In genomic region chr14:51368721-51369163, GRCh38 we compare ENCODE assay signal across 12 cellular contexts.
DNase-seq lines count a peak whose midpoint lies in the region; ATAC-seq and TF ChIP-seq lines count a peak whose summit lies in the region.
"Had no signal": no experiment of that assay in that cellular context is flagged by ENCODE, and none has a peak within 500 bp of the region (broad histone marks: within the 10 kb centered on the region; RNA-seq: fewer than 3 reads in every experiment).

No MANE protein-coding gene starts in this region.

- DNase-seq in GM03348 (ENCODE audit: low spot score) (peak; percentile 88), astrocyte of the hippocampus (ENCODE audit: low read depth, low spot score) (peak; percentile 56), heart right ventricle (peak in 1 of 2 donors; percentile 56)
- DNase-seq: activated T-cell treated with anti-CD3 and anti-CD28 coated beads, Interleukin-2, amount 50 U/mL, for 48 hours; immature natural killer cell; occipital lobe had no signal

- ATAC-seq in heart right ventricle (peak in 7 of 8 donors; percentile 67 to 88 (median 83)), GM21515 (IDR thresholded peaks at IDR 0.05; ENCODE audit: unreplicated experiment) (no peak), HG03135 (IDR thresholded peaks at IDR 0.05; ENCODE audit: unreplicated experiment) (no peak), HG03039 (IDR thresholded peaks at IDR 0.05; ENCODE audit: unreplicated experiment) (no peak)
- ATAC-seq in stimulated activated memory B cell treated with anti-CD40 and anti-IgM and Interleukin-4, amounts not matched to agents 10 μg/mL and 1 μg/mL and 100 μg/mL, for 72 hours = no peak

- no peaks in the 10 kb centered on the region for H3K4me1 Mint-ChIP-seq in stimulated activated memory B cell treated with anti-CD40 and anti-IgM and Interleukin-4, amounts not matched to agents 10 μg/mL and 1 μg/mL and 100 μg/mL, for 72 hours
- H3K4me1 Mint-ChIP-seq: immature natural killer cell had no signal

- no peaks in the 10 kb centered on the region for H3K4me1 ChIP-seq in heart right ventricle
- H3K4me1 ChIP-seq: uterus had no signal

- H3K9me3 Mint-ChIP-seq in stimulated activated memory B cell treated with anti-CD40 and anti-IgM and Interleukin-4, amounts not matched to agents 10 μg/mL and 1 μg/mL and 100 μg/mL, for 72 hours = peaks cover 4% of the 10 kb centered on the region
- H3K9me3 Mint-ChIP-seq: immature natural killer cell had no signal

- no peaks in the 10 kb centered on the region for H3K36me3 ChIP-seq in heart right ventricle
- H3K36me3 ChIP-seq: uterus had no signal

- H3K27me3 Mint-ChIP-seq in stimulated activated memory B cell treated with anti-CD40 and anti-IgM and Interleukin-4, amounts not matched to agents 10 μg/mL and 1 μg/mL and 100 μg/mL, for 72 hours = peaks cover 8% of the 10 kb centered on the region

- no peaks in the 10 kb centered on the region for H3K27me3 ChIP-seq in heart right ventricle
- H3K27me3 ChIP-seq: uterus had no signal

- no peak overlapping the region for H3K4me3 Mint-ChIP-seq in stimulated activated memory B cell treated with anti-CD40 and anti-IgM and Interleukin-4, amounts not matched to agents 10 μg/mL and 1 μg/mL and 100 μg/mL, for 72 hours
- H3K4me3 Mint-ChIP-seq: immature natural killer cell had no signal

- no peaks in the 10 kb centered on the region for H3K9me3 ChIP-seq in heart right ventricle
- H3K9me3 ChIP-seq: uterus had no signal

- no peaks in the 10 kb centered on the region for H3K36me3 Mint-ChIP-seq in stimulated activated memory B cell treated with anti-CD40 and anti-IgM and Interleukin-4, amounts not matched to agents 10 μg/mL and 1 μg/mL and 100 μg/mL, for 72 hours
- H3K36me3 Mint-ChIP-seq: immature natural killer cell had no signal

- H3K27ac Mint-ChIP-seq in stimulated activated memory B cell treated with anti-CD40 and anti-IgM and Interleukin-4, amounts not matched to agents 10 μg/mL and 1 μg/mL and 100 μg/mL, for 72 hours = no peak overlapping the region
- H3K27ac Mint-ChIP-seq: immature natural killer cell had no signal

- no peak overlapping the region for H3K4me3 ChIP-seq in heart right ventricle
- no peak overlapping the region for H3K4me3 ChIP-seq in skin epidermis
- H3K4me3 ChIP-seq: uterus had no signal

- TF ChIP-seq CTCF in heart right ventricle (IDR thresholded peaks at IDR 0.05) = no peak

- intact Hi-C loops in heart right ventricle (cut with DNase I) = no loop called here

- WGBS in heart right ventricle, 2 donors = 59 to 60% methylated on average over 6 of the region's 6 CpGs

- peak overlapping the region in 6 of 10 donors; percentile 36 to 62 (median 57) for H3K27ac ChIP-seq in heart right ventricle
- peak overlapping the region in 16 of 21 experiments; percentile 22 to 82 (median 48) for H3K27ac ChIP-seq in skin epidermis

Comparison
In these comparisons a context has a peak if more than half of its experiments do, and no peak if none do; other contexts are left out.
1. ATAC-seq: peak in heart right ventricle (7 of 8); none in GM21515 (single experiment), stimulated activated memory B cell treated with anti-CD40 and anti-IgM and Interleukin-4, amounts not matched to agents 10 μg/mL and 1 μg/mL and 100 μg/mL, for 72 hours (single experiment), HG03135 (single experiment) and HG03039 (single experiment).